In the genomic region with DNA sequence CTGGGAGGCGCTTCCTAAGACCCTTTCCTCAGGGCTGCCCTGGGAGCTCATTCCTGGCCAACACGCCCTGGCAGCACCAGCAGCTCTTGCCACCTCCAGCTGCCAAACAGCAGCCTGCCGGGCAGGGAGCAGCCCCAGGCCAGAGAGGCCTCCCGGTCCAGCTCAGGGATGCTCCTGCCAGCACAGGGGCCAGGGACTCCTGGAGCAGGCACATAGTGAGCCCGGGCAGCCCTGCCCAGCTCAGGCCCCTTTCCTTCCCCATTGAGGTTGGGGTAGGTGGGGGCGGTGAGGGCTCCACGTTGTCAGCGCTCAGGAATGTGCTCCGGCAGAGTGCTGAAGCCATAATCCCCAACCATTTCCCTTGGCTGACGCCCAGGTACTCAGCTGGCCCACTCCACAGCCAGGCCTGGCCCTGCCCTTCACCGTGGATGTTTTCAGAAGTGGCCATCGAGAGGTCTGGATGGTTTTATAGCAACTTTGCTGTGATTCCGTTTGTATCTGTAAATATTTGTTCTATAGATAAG, we compare ENCODE assay signal across 8 cellular contexts. TPM values are rescaled to one million over a fixed set of nuclear protein-coding genes. Genes with fewer than 3 reads are reported as not detected.
DNase-seq lines count a peak whose midpoint lies in the region; ATAC-seq, FAIRE-seq and TF ChIP-seq lines count a peak whose summit lies in the region.
"Had no signal": no experiment of that assay in that cellular context is flagged by ENCODE, and none has a peak within 500 bp of the region (broad histone marks: within the 10 kb centered on the region; RNA-seq: fewer than 3 reads in every experiment).

No MANE protein-coding gene starts in this region.

- H3K27ac ChIP-seq in body of pancreas (peak overlapping the region; percentile 65 to 89 (median 79)), transverse colon (peak overlapping the region; percentile 82 to 85 (median 85))

- H3K4me3 ChIP-seq in body of pancreas, result no peak overlapping the region
- no peak overlapping the region for H3K4me3 ChIP-seq in transverse colon

- peaks cover 14% of the 10 kb centered on the region for H3K4me1 ChIP-seq in body of pancreas
- H3K4me1 ChIP-seq in transverse colon, result peaks cover 9 to 21% (median 16%) of the 10 kb centered on the region in 4 donors

- TF ChIP-seq CTCF in body of pancreas (IDR thresholded peaks at IDR 0.05), result no peak
- TF ChIP-seq CTCF in transverse colon (IDR thresholded peaks at IDR 0.05), result no peak

- ATAC-seq in body of pancreas (peak; percentile 83), GM18909 (IDR thresholded peaks at IDR 0.05; ENCODE audit: poor library complexity, unreplicated experiment) (no peak), GM18907 (IDR thresholded peaks at IDR 0.05; ENCODE audit: unreplicated experiment) (no peak)

- H3K36me3 ChIP-seq in body of pancreas (replicated peaks in 1 of 2; ENCODE audit: insufficient read depth in 1 of 2, low read depth in 2 of 2), result peaks cover 16 to 20% of the 10 kb centered on the region in 2 donors
- H3K36me3 ChIP-seq in transverse colon, result peaks cover 0 to 24% (median 11%) of the 10 kb centered on the region in 4 donors

- intact Hi-C loops in body of pancreas (cut with DNase I) (no loop called here), transverse colon (cut with DNase I; ENCODE audit: low total_unique reads) (no loop called here)

- FAIRE-seq in HTR-8/SVneo (lab: Jason Lieb, UNC), result peak; percentile 96

- no peak for TF ChIP-seq EP300 in transverse colon (IDR thresholded peaks at IDR 0.05; ENCODE audit: low read depth)

- H3K9me3 ChIP-seq in body of pancreas, result no peaks in the 10 kb centered on the region
- H3K9me3 ChIP-seq in transverse colon, result no peaks in the 10 kb centered on the region

- H3K27me3 ChIP-seq in body of pancreas (no peaks in the 10 kb centered on the region), transverse colon (no peaks in the 10 kb centered on the region)

- in situ Hi-C loops in transverse colon (cut with MboI; ENCODE audit: low pct_ligation_motif_present in 1 of 4, low pct_unique_long_range_greater_than_20kb in 1 of 4, low sequenced_read_pairs in 3 of 4), result no loop called here

- 26 to 36% methylated on average over 11 to 13 of the region's 13 CpGs for WGBS in body of pancreas, 2 donors
- WGBS in transverse colon (ENCODE audit: low coverage in 1 of 2), 2 donors, result 21% methylated on average over 12 of the region's 13 CpGs; no CpG with 5 or more reads in 1 of the 2 donors

- peak in 1 of 3 donors; percentile 26 for TF ChIP-seq POLR2A in body of pancreas (IDR thresholded peaks at IDR 0.05)
- TF ChIP-seq POLR2A in transverse colon (IDR thresholded peaks at IDR 0.05), result no peak

- DNase-seq in HTR-8/SVneo (ENCODE audit: insufficient read length, low spot score) (peak; percentile 94), body of pancreas (peak; percentile 73 to 83 (median 80)), kidney tubule cell (ENCODE audit: low spot score) (peak; percentile 90), transverse colon (peak; percentile 78), NCI-H146 (lab: John Stamatoyannopoulos, UW) (no peak)

RNA-seq across cellular contexts. Expression of gene SLC39A13, which starts 7.6 kb away (rescaled TPM):
- total RNA-seq in body of pancreas (10 to 100 TPM; 54.7 TPM), transverse colon (10 to 100 TPM; 19.9 to 56.9 (median 43.1) TPM)

RNA-seq across cellular contexts. Expression of gene PSMC3, which starts 10.2 kb away (rescaled TPM):
- 10 to 100 TPM; 43.8 to 62.8 TPM for total RNA-seq in body of pancreas
- total RNA-seq in transverse colon, result 100 to 1,000 TPM in 2 of 4 donors, 10 to 100 TPM in 2; 56.5 to 252 (median 91.4) TPM

RNA-seq across cellular contexts. Expression of gene RAPSN, which starts 32.9 kb away (rescaled TPM):
- total RNA-seq in body of pancreas, result not detected
- total RNA-seq in transverse colon, result not detected

RNA-seq across cellular contexts. Expression of gene SPI1, which starts 37.7 kb away (rescaled TPM):
- 10 to 100 TPM in 1 of 2 donors, 1 to 10 TPM in 1; 7.5 to 10.9 TPM for total RNA-seq in body of pancreas
- total RNA-seq in transverse colon, result 10 to 100 TPM in 2 of 4 donors, 1 to 10 TPM in 2; 7.1 to 35.5 (median 17.2) TPM
- total RNA-seq: T-helper 1 cell treated with Interleukin-12 subunit alpha and Interleukin-12 subunit beta and Interleukin-4 antibody, amounts not matched to agents 30 ng/mL and 1 ng/mL, for 36 hours had no signal
